ENCODE assay signal across 20 cellular contexts in genomic region chr13:45434556-45435371, GRCh38. TPM values are rescaled to one million over a fixed set of nuclear protein-coding genes. Genes with fewer than 3 reads are reported as not detected.
DNase-seq lines count a peak whose midpoint lies in the region; ATAC-seq and TF ChIP-seq lines count a peak whose summit lies in the region.
"Had no signal": no experiment of that assay in that cellular context is flagged by ENCODE, and none has a peak within 500 bp of the region (broad histone marks: within the 10 kb centered on the region; RNA-seq: fewer than 3 reads in every experiment).

No MANE protein-coding gene starts in this region.

- no peaks in the 10 kb centered on the region for H4K20me1 ChIP-seq in hepatocyte (ENCODE audit: insufficient read depth, poor library complexity, severe bottlenecking)
- H4K20me1 ChIP-seq: BLaER1 had no signal

- TF ChIP-seq CTCF in hepatocyte (IDR thresholded peaks at IDR 0.05; ENCODE audit: poor library complexity): no peak
- TF ChIP-seq CTCF in CD8-positive, alpha-beta T cell (IDR thresholded peaks at IDR 0.05): no peak

- no peaks in the 10 kb centered on the region for H3K9me2 ChIP-seq in hepatocyte (replicated peaks; ENCODE audit: insufficient read depth)

- H3K27me3 ChIP-seq in hepatocyte: no peaks in the 10 kb centered on the region
- H3K27me3 ChIP-seq in CD8-positive, alpha-beta T cell (ENCODE audit: insufficient read depth, low read length): no peaks in the 10 kb centered on the region
- H3K27me3 ChIP-seq: BLaER1, SJSA1 had no signal

- no peak for ATAC-seq in sciatic nerve
- ATAC-seq in CD8-positive, alpha-beta T cell: no peak

- no peaks in the 10 kb centered on the region for H3K9me3 Mint-ChIP-seq in activated naive CD4-positive, alpha-beta T cell treated with anti-CD3 and anti-CD28 coated beads, Interleukin-2, amount 50 U/mL, for 24 hours
- H3K9me3 Mint-ChIP-seq in CD8-positive, alpha-beta T cell: no peaks in the 10 kb centered on the region

- no peaks in the 10 kb centered on the region for H3K36me3 ChIP-seq in hepatocyte (replicated peaks; ENCODE audit: insufficient read depth, low read depth)
- no peaks in the 10 kb centered on the region for H3K36me3 ChIP-seq in CD8-positive, alpha-beta T cell (ENCODE audit: insufficient read depth, low read length)
- H3K36me3 ChIP-seq: BLaER1, SJSA1 had no signal

- no peaks in the 10 kb centered on the region for H3K36me3 Mint-ChIP-seq in activated naive CD4-positive, alpha-beta T cell treated with anti-CD3 and anti-CD28 coated beads, Interleukin-2, amount 50 U/mL, for 24 hours
- no peaks in the 10 kb centered on the region for H3K36me3 Mint-ChIP-seq in CD8-positive, alpha-beta T cell

- no peaks in the 10 kb centered on the region for H3K4me1 Mint-ChIP-seq in activated naive CD4-positive, alpha-beta T cell treated with anti-CD3 and anti-CD28 coated beads, Interleukin-2, amount 50 U/mL, for 24 hours
- no peaks in the 10 kb centered on the region for H3K4me1 Mint-ChIP-seq in CD8-positive, alpha-beta T cell (ENCODE audit: low read depth)

- CTCF ChIA-PET in CD8-positive, alpha-beta T cell (lab: Charles Lee): no interaction called here

- no peaks in the 10 kb centered on the region for H3K79me2 ChIP-seq in hepatocyte

- H3K9me3 ChIP-seq in hepatocyte (ENCODE audit: low read depth): no peaks in the 10 kb centered on the region
- no peaks in the 10 kb centered on the region for H3K9me3 ChIP-seq in CD8-positive, alpha-beta T cell (ENCODE audit: low read length)
- H3K9me3 ChIP-seq: BLaER1, SJSA1 had no signal

- peak overlapping the region; percentile 61 for H3K27ac ChIP-seq in hepatocyte
- H3K27ac ChIP-seq in CD8-positive, alpha-beta T cell (ENCODE audit: low read depth, low read length): no peak overlapping the region
- H3K27ac ChIP-seq: BLaER1, RWPE1, SJSA1 had no signal

- H2AFZ ChIP-seq in hepatocyte: no peak overlapping the region

- peak overlapping the region; percentile 65 for H3K4me2 ChIP-seq in hepatocyte
- H3K4me2 ChIP-seq: BLaER1 had no signal

- 67% methylated on average over 8 of the region's 8 CpGs for WGBS in hepatocyte (ENCODE audit: low lambda C conversion rate, missing lambda C conversion rate)

- DNase-seq in activated naive CD4-positive, alpha-beta T cell treated with Interleukin-2 at 50 U/mL for 16 hours: no peak
- DNase-seq in NCI-H526 (lab: John Stamatoyannopoulos, UW) (peak; percentile 88 to 92), hepatocyte (ENCODE audit: low spot score) (peak; percentile 51), sciatic nerve (ENCODE audit: low spot score) (peak; percentile 13), Ammon's horn (ENCODE audit: low spot score) (no peak), UCSD-AML1 (lab: John Stamatoyannopoulos, UW; ENCODE audit: unreplicated experiment) (no peak)
- no peak for DNase-seq in CD8-positive, alpha-beta T cell
- DNase-seq: IMR-90; Karpas-422; MM.1S; NCI-H1092 treated with DMSO at 0.1 percent for 48 hours; NCI-H1930; NCI-H2171; NCI-H510A; NK-92 treated with Interleukin-12 subunit alpha and Interleukin-12 subunit beta, amount 100 ng/mL, for 24 hours; OCI-M1 had no signal

- no peak overlapping the region for H3K4me3 ChIP-seq in hepatocyte
- H3K4me3 ChIP-seq in CD8-positive, alpha-beta T cell (ENCODE audit: low read depth, low read length): no peak overlapping the region
- H3K4me3 ChIP-seq: BLaER1, SJSA1 had no signal

- H3K27ac Mint-ChIP-seq in activated naive CD4-positive, alpha-beta T cell treated with anti-CD3 and anti-CD28 coated beads, Interleukin-2, amount 50 U/mL, for 24 hours: peak overlapping the region; percentile 51
- H3K27ac Mint-ChIP-seq in CD8-positive, alpha-beta T cell: no peak overlapping the region

- H3K4me3 Mint-ChIP-seq in activated naive CD4-positive, alpha-beta T cell treated with anti-CD3 and anti-CD28 coated beads, Interleukin-2, amount 50 U/mL, for 24 hours: no peak overlapping the region
- H3K4me3 Mint-ChIP-seq in CD8-positive, alpha-beta T cell: no peak overlapping the region

- peaks cover 5% of the 10 kb centered on the region for H3K4me1 ChIP-seq in hepatocyte (ENCODE audit: insufficient read depth)
- H3K4me1 ChIP-seq in CD8-positive, alpha-beta T cell (ENCODE audit: insufficient read depth, low read length): no peaks in the 10 kb centered on the region

- POLR2A ChIA-PET in CD8-positive, alpha-beta T cell (lab: Charles Lee): no interaction called here

- no peaks in the 10 kb centered on the region for H3K27me3 Mint-ChIP-seq in activated naive CD4-positive, alpha-beta T cell treated with anti-CD3 and anti-CD28 coated beads, Interleukin-2, amount 50 U/mL, for 24 hours
- H3K27me3 Mint-ChIP-seq in CD8-positive, alpha-beta T cell (ENCODE audit: low read depth): no peaks in the 10 kb centered on the region

- intact Hi-C loops in sciatic nerve (cut with DNase I): no loop called here
- intact Hi-C loops in CD8-positive, alpha-beta T cell (cut with DNase I, micrococcal nuclease): no loop called here

RNA-seq across cellular contexts. Expression of gene SLC25A30, which starts 16.6 kb away (rescaled TPM):
- total RNA-seq in hepatocyte (13.3 and 15.7 TPM in 2 replicates), sciatic nerve (28.8 TPM)
- polyA plus RNA-seq in hepatocyte: 2.8 and 4.3 TPM in 2 replicates
- 10 to 100 TPM; 37.7 to 40.5 TPM for total RNA-seq in CD8-positive, alpha-beta T cell

RNA-seq across cellular contexts. Expression of gene COG3, which starts 30.0 kb away (rescaled TPM):
- 31.7 and 36.1 TPM in 2 replicates for total RNA-seq in hepatocyte
- 19.9 and 27.3 TPM in 2 replicates for polyA plus RNA-seq in hepatocyte
- total RNA-seq in sciatic nerve: 34.4 TPM
- 10 to 100 TPM; 45.9 to 47.6 TPM for total RNA-seq in CD8-positive, alpha-beta T cell

Comparison
In these comparisons a context has a peak if more than half of its experiments do, and no peak if none do; other contexts are left out.
1. DNase-seq: peak in NCI-H526 (2 of 2), hepatocyte (single experiment) and sciatic nerve (single experiment); none in activated naive CD4-positive, alpha-beta T cell treated with Interleukin-2 at 50 U/mL for 16 hours (single experiment), Ammon's horn (single experiment), UCSD-AML1 (single experiment) and CD8-positive, alpha-beta T cell (0 of 7).